ENCODE assay signal across 9 cellular contexts in the genomic region with DNA sequence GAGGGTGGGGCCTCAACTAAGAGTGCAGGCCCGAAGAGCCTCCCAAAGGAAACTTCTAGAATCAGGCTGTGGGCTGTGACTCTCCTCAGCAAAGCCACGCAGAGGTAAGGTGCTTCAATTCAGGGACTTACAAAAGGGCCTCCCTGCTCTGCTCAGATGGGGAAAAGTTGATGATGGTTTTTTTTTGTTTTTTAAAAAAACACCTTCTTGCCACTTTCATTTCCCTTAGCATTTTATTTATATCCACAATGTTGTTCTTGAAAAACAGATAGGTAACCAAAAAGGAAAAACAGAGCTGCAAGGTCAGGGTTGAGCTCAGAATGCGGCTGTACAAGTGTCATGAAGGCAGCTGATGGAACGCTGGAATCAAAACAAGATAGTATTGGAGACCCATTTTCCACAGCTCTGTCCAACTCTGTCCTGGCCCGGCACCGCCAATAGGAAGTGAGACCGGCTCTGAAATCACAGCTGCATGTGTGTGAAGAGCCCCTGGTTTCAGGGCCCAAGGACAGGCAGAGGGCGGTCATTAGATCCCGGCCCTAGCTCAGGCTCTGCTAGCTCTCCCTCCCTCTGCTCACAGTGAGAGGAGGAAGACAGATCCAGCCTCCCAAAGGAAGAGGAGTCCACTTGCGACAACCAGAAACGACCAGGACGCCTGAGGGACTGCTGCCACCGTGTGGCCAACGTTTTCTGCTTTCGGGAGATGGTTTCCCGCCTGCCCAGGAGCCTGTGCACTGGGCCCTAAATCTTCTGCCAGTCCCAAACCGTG. TPM values are rescaled to one million over a fixed set of nuclear protein-coding genes. Genes with fewer than 3 reads are reported as not detected.
DNase-seq lines count a peak whose midpoint lies in the region; ATAC-seq, FAIRE-seq and TF ChIP-seq lines count a peak whose summit lies in the region.
"Had no signal": no experiment of that assay in that cellular context is flagged by ENCODE, and none has a peak within 500 bp of the region (broad histone marks: within the 10 kb centered on the region; RNA-seq: fewer than 3 reads in every experiment).

No MANE protein-coding gene starts in this region.

- peaks cover 14% of the 10 kb centered on the region for H3K36me3 Mint-ChIP-seq in activated naive CD8-positive, alpha-beta T cell treated with anti-CD3 and anti-CD28 coated beads, Interleukin-2, amount 10 ng/mL, durations not matched to agents 7 days and 5 days

- peaks cover 0 to 14% (median 9%) of the 10 kb centered on the region in 3 donors for H3K36me3 ChIP-seq in pancreas
- H3K36me3 ChIP-seq in thymus (ENCODE audit: control insufficient read depth, insufficient read depth) = peaks cover 35% of the 10 kb centered on the region

- H3K27ac ChIP-seq in pancreas = peak overlapping the region in 2 of 4 donors; percentile 16 to 31
- H3K27ac ChIP-seq in thymus (ENCODE audit: low read depth) = peak overlapping the region; percentile 85

- no peaks in the 10 kb centered on the region for H3K27me3 Mint-ChIP-seq in activated naive CD8-positive, alpha-beta T cell treated with anti-CD3 and anti-CD28 coated beads, Interleukin-2, amount 10 ng/mL, durations not matched to agents 7 days and 5 days

- peak in 3 of 4 donors; percentile 40 to 63 (median 52) for TF ChIP-seq CTCF in pancreas (IDR thresholded peaks at IDR 0.05)

- H3K9me3 ChIP-seq in pancreas (no peaks in the 10 kb centered on the region), thymus (ENCODE audit: control insufficient read depth) (no peaks in the 10 kb centered on the region)

- H3K9me3 Mint-ChIP-seq in activated naive CD8-positive, alpha-beta T cell treated with anti-CD3 and anti-CD28 coated beads, Interleukin-2, amount 10 ng/mL, durations not matched to agents 7 days and 5 days = no peaks in the 10 kb centered on the region

- intact Hi-C loops in Right ventricle myocardium inferior (cut with DNase I) = loop anchor here (1.0 to 10.0 kb wide), 5 partner anchors 35 to 308 kb away; a partner anchor contains a TSS
- intact Hi-C loops in pancreas (cut with DNase I) = loop anchor here in 2 of 3 donors (5.0 kb wide), 1 partner anchor 136 kb away; no protein-coding TSS in a partner anchor

- DNase-seq in DMS114 treated with DMSO at 0.1 percent for 48 hours (lab: John Stamatoyannopoulos, UW; ENCODE audit: unreplicated experiment) (peak; percentile 55), SKM-1 treated with dmso at 0.1 percent for 144 hours (lab: John Stamatoyannopoulos, UW; ENCODE audit: unreplicated experiment) (peak; percentile 70), Right ventricle myocardium inferior (ENCODE audit: missing footprints) (peak; percentile 92), pancreas (peak; percentile 59 to 84 (median 72))
- DNase-seq in activated naive CD8-positive, alpha-beta T cell treated with anti-CD3 and anti-CD28 coated beads, Interleukin-2, amount 10 ng/mL, durations not matched to agents 7 days and 5 days = peak; percentile 82

- peak overlapping the region; percentile 43 for H3K27ac Mint-ChIP-seq in activated naive CD8-positive, alpha-beta T cell treated with anti-CD3 and anti-CD28 coated beads, Interleukin-2, amount 10 ng/mL, durations not matched to agents 7 days and 5 days

- no peak overlapping the region for H3K4me3 ChIP-seq in pancreas
- no peak overlapping the region for H3K4me3 ChIP-seq in thymus (ENCODE audit: low read length)

- POLR2A ChIA-PET in activated naive CD8-positive, alpha-beta T cell treated with anti-CD3 and anti-CD28 coated beads, Interleukin-2, amount 10 ng/mL, durations not matched to agents 7 days and 5 days (lab: Charles Lee) = interaction anchor here (0.6 to 3.3 kb wide), 15 partner anchors 11 to 197 kb away, joined by 3 to 31 read pairs (median 4); a partner anchor contains a TSS

- TF ChIP-seq EP300 in Ishikawa (IDR thresholded peaks at IDR 0.05; ENCODE audit: borderline replicate concordance) = no peak

- ATAC-seq in activated naive CD8-positive, alpha-beta T cell treated with anti-CD3 and anti-CD28 coated beads, Interleukin-2, amount 10 ng/mL, durations not matched to agents 7 days and 5 days (ENCODE audit: low read depth) = peak; percentile 53
- ATAC-seq in Right ventricle myocardium inferior (peak; percentile 88), pancreas (peak; percentile 66 to 91 (median 86)), HG03565 (IDR thresholded peaks at IDR 0.05; ENCODE audit: unreplicated experiment) (no peak)

- H3K4me1 Mint-ChIP-seq in activated naive CD8-positive, alpha-beta T cell treated with anti-CD3 and anti-CD28 coated beads, Interleukin-2, amount 10 ng/mL, durations not matched to agents 7 days and 5 days = peaks cover 24% of the 10 kb centered on the region

- H3K4me3 Mint-ChIP-seq in activated naive CD8-positive, alpha-beta T cell treated with anti-CD3 and anti-CD28 coated beads, Interleukin-2, amount 10 ng/mL, durations not matched to agents 7 days and 5 days = peak overlapping the region; percentile 11

- 36 to 41% methylated on average over 17 of the region's 17 CpGs for WGBS in pancreas, 2 donors
- WGBS in thymus = 54% methylated on average over 17 of the region's 17 CpGs

- TF ChIP-seq RAD21 in Ishikawa (IDR thresholded peaks at IDR 0.05; ENCODE audit: low read depth) = peak; percentile 63

- H3K4me1 ChIP-seq in pancreas = no peaks in the 10 kb centered on the region
- peaks cover 7% of the 10 kb centered on the region for H3K4me1 ChIP-seq in thymus (ENCODE audit: control insufficient read depth, insufficient read depth, low read length)

- FAIRE-seq in pancreas (lab: Jason Lieb, UNC) = no peak
- FAIRE-seq: endometrium had no signal

- no peaks in the 10 kb centered on the region for H3K27me3 ChIP-seq in pancreas
- no peaks in the 10 kb centered on the region for H3K27me3 ChIP-seq in thymus (ENCODE audit: control insufficient read depth, insufficient read depth)

TF ChIP-seq in Ishikawa, 13 proteins besides CTCF, POLR2A, EP300 and RAD21:
- TF ChIP-seq EGR1 (IDR thresholded peaks at IDR 0.05) = no peak
- TF ChIP-seq TAF1 (IDR thresholded peaks at IDR 0.05; ENCODE audit: low read depth) = no peak
- TF ChIP-seq CREB1 (IDR thresholded peaks at IDR 0.05; ENCODE audit: low read depth) = no peak
- TF ChIP-seq ZBTB7A (IDR thresholded peaks at IDR 0.05; ENCODE audit: low read depth) = no peak
- no peak for TF ChIP-seq CEBPB (IDR thresholded peaks at IDR 0.05)
- TF ChIP-seq, protein P1, sequence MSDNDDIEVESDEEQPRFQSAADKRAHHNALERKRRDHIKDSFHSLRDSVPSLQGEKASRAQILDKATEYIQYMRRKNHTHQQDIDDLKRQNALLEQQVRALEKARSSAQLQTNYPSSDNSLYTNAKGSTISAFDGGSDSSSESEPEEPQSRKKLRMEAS (IDR thresholded peaks at IDR 0.05) = no peak
- no peak for TF ChIP-seq TEAD4 (IDR thresholded peaks at IDR 0.05)
- no peak for TF ChIP-seq TCF12 (IDR thresholded peaks at IDR 0.05; ENCODE audit: low read depth)
- TF ChIP-seq FOXM1 (IDR thresholded peaks at IDR 0.05; ENCODE audit: borderline replicate concordance, low read depth) = no peak
- no peak for TF ChIP-seq NFIC (IDR thresholded peaks at IDR 0.05)
- TF ChIP-seq, protein P2, sequence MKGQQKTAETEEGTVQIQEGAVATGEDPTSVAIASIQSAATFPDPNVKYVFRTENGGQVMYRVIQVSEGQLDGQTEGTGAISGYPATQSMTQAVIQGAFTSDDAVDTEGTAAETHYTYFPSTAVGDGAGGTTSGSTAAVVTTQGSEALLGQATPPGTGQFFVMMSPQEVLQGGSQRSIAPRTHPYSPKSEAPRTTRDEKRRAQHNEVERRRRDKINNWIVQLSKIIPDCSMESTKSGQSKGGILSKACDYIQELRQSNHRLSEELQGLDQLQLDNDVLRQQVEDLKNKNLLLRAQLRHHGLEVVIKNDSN (IDR thresholded peaks at IDR 0.05) = no peak
- no peak for TF ChIP-seq YY1 (IDR thresholded peaks at IDR 0.05; ENCODE audit: low read depth)
- TF ChIP-seq, protein P3, sequence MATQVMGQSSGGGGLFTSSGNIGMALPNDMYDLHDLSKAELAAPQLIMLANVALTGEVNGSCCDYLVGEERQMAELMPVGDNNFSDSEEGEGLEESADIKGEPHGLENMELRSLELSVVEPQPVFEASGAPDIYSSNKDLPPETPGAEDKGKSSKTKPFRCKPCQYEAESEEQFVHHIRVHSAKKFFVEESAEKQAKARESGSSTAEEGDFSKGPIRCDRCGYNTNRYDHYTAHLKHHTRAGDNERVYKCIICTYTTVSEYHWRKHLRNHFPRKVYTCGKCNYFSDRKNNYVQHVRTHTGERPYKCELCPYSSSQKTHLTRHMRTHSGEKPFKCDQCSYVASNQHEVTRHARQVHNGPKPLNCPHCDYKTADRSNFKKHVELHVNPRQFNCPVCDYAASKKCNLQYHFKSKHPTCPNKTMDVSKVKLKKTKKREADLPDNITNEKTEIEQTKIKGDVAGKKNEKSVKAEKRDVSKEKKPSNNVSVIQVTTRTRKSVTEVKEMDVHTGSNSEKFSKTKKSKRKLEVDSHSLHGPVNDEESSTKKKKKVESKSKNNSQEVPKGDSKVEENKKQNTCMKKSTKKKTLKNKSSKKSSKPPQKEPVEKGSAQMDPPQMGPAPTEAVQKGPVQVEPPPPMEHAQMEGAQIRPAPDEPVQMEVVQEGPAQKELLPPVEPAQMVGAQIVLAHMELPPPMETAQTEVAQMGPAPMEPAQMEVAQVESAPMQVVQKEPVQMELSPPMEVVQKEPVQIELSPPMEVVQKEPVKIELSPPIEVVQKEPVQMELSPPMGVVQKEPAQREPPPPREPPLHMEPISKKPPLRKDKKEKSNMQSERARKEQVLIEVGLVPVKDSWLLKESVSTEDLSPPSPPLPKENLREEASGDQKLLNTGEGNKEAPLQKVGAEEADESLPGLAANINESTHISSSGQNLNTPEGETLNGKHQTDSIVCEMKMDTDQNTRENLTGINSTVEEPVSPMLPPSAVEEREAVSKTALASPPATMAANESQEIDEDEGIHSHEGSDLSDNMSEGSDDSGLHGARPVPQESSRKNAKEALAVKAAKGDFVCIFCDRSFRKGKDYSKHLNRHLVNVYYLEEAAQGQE (IDR thresholded peaks at IDR 0.05; ENCODE audit: low read depth) = no peak

RNA-seq across cellular contexts. Expression of a gene that starts 58.3 kb away (rescaled TPM):
- 100 to 1,000 TPM; 172 to 193 TPM for total RNA-seq in activated naive CD8-positive, alpha-beta T cell treated with anti-CD3 and anti-CD28 coated beads, Interleukin-2, amount 10 ng/mL, durations not matched to agents 7 days and 5 days
- total RNA-seq in Right ventricle myocardium inferior (73.1 TPM), pancreas (10 to 100 TPM in 2 of 6 donors, 1 to 10 TPM in 4; 3.1 to 12.0 (median 5.8) TPM)
- polyA plus RNA-seq in pancreas (1 to 10 TPM; 3.4 to 3.7 TPM), thymus (16.5 TPM)
